ENCODE assay signal across 11 cellular contexts in the genomic region with DNA sequence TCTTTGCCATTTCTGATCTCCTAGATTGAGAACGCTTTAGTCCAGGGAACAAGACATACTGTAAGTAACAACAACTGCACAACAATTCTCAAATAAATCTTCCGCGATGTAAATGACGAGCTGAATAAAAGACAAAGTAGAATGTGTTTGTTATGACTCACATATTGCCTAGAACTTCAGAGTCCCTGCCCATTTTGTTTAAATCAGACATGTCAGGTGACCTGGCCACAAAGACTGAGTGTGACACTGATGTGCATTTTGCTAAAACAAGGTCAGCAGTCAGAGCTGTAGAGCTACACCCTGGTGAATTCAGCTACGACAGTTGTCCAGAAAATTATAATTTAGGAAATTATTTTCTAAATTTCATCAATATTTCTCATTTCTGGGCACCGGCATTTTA.
DNase-seq lines count a peak whose midpoint lies in the region; ATAC-seq and TF ChIP-seq lines count a peak whose summit lies in the region.
"Had no signal": no experiment of that assay in that cellular context is flagged by ENCODE, and none has a peak within 500 bp of the region (broad histone marks: within the 10 kb centered on the region; RNA-seq: fewer than 3 reads in every experiment).

No MANE protein-coding gene starts in this region.

- TF ChIP-seq EP300 in transverse colon (IDR thresholded peaks at IDR 0.05; ENCODE audit: low read depth) = no peak

- no peak overlapping the region for H3K9ac ChIP-seq in fibroblast of lung (ENCODE audit: insufficient read depth, low read length)
- H3K9ac ChIP-seq: BLaER1 had no signal

- H2AFZ ChIP-seq in fibroblast of lung (ENCODE audit: low read length) = peak overlapping the region; percentile 3

- no peaks in the 10 kb centered on the region for H3K27me3 ChIP-seq in fibroblast of lung (ENCODE audit: control insufficient read depth, insufficient read depth, low read length)
- H3K27me3 ChIP-seq in transverse colon = no peaks in the 10 kb centered on the region
- H3K27me3 ChIP-seq: BLaER1 had no signal

- H3K4me3 ChIP-seq in fibroblast of lung (replicated peaks in 1 of 4; ENCODE audit: control extremely low read depth in 1 of 4, insufficient read depth in 1 of 4, low read depth in 3 of 4, low read length in 4 of 4) (no peak overlapping the region), transverse colon (no peak overlapping the region), coronary artery (no peak overlapping the region)
- H3K4me3 ChIP-seq: BLaER1, thoracic aorta had no signal

- H3K4me1 ChIP-seq in fibroblast of lung (ENCODE audit: control insufficient read depth, extremely low read depth, insufficient read depth, low read length) = peaks cover 6% of the 10 kb centered on the region
- peaks cover 15 to 39% (median 26%) of the 10 kb centered on the region in 4 donors for H3K4me1 ChIP-seq in transverse colon

- H3K36me3 ChIP-seq in fibroblast of lung (ENCODE audit: control insufficient read depth, insufficient read depth, low read length) (no peaks in the 10 kb centered on the region), transverse colon (no peaks in the 10 kb centered on the region)
- H3K36me3 ChIP-seq: BLaER1, thoracic aorta had no signal

- DNase-seq in activated gamma-delta T cell treated with Interleukin-2 at 50 U/mL for 16 hours (peak; percentile 58), activated gamma-delta T cell (lab: John Stamatoyannopoulos, UW) (no peak), T-helper 9 cell (peak; percentile 23), fibroblast of lung (ENCODE audit: low read depth in 2 of 2) (peak; percentile 54 to 74), transverse colon (peak; percentile 14), SKM-1 treated with dmso at 0.1 percent for 144 hours (lab: John Stamatoyannopoulos, UW; ENCODE audit: unreplicated experiment) (no peak), coronary artery (ENCODE audit: low spot score) (no peak)
- DNase-seq: occipital lobe had no signal

- H3K4me2 ChIP-seq in fibroblast of lung (ENCODE audit: extremely low read depth, insufficient read depth, low read length) = peak overlapping the region; percentile 27
- H3K4me2 ChIP-seq: BLaER1 had no signal

- TF ChIP-seq POLR2A in transverse colon (IDR thresholded peaks at IDR 0.05) = no peak

- no peaks in the 10 kb centered on the region for H3K79me2 ChIP-seq in fibroblast of lung (ENCODE audit: control insufficient read depth, insufficient read depth, low read length)

- 64 to 68% methylated on average over 6 of the region's 6 CpGs for WGBS in transverse colon (ENCODE audit: low coverage in 1 of 2), 2 donors

- in situ Hi-C loops in transverse colon (cut with MboI; ENCODE audit: low pct_ligation_motif_present in 1 of 4, low pct_unique_long_range_greater_than_20kb in 1 of 4, low sequenced_read_pairs in 3 of 4) = loop anchor here in 1 of 4 donors (10.0 kb wide), 1 partner anchor 156 kb away; a partner anchor contains a TSS

- H4K20me1 ChIP-seq in fibroblast of lung (ENCODE audit: control insufficient read depth, extremely low read depth, insufficient read depth, low read length) = no peaks in the 10 kb centered on the region
- H4K20me1 ChIP-seq: BLaER1 had no signal

- no peak for ATAC-seq in GM21723 (IDR thresholded peaks at IDR 0.05; ENCODE audit: unreplicated experiment)

- H3K27ac ChIP-seq in fibroblast of lung (ENCODE audit: insufficient read depth, low read length) (no peak overlapping the region), transverse colon (peak overlapping the region; percentile 0 to 26 (median 10)), coronary artery (no peak overlapping the region)
- H3K27ac ChIP-seq: BLaER1, thoracic aorta had no signal

- TF ChIP-seq CTCF in fibroblast of lung (conservative IDR thresholded peaks at IDR 0.05 in 1 of 2, IDR thresholded peaks at IDR 0.05 in 1 of 2; ENCODE audit: low read depth in 1 of 2, low read length in 2 of 2) = no peak
- TF ChIP-seq CTCF in transverse colon (IDR thresholded peaks at IDR 0.05) = no peak
- TF ChIP-seq CTCF in coronary artery (IDR thresholded peaks at IDR 0.05) = no peak

- H3K9me3 ChIP-seq in fibroblast of lung (ENCODE audit: control insufficient read depth, insufficient read depth, low read depth, low read length) = no peaks in the 10 kb centered on the region
- no peaks in the 10 kb centered on the region for H3K9me3 ChIP-seq in transverse colon
- H3K9me3 ChIP-seq: thoracic aorta had no signal

- intact Hi-C loops in transverse colon (cut with DNase I; ENCODE audit: low total_unique reads) = no loop called here

Comparison
In these comparisons a context has a peak if more than half of its experiments do, and no peak if none do; other contexts are left out.
1. DNase-seq: peak in activated gamma-delta T cell treated with Interleukin-2 at 50 U/mL for 16 hours (single experiment), T-helper 9 cell (single experiment), fibroblast of lung (2 of 2) and transverse colon (single experiment); none in activated gamma-delta T cell (single experiment), SKM-1 treated with dmso at 0.1 percent for 144 hours (single experiment) and coronary artery (single experiment).
2. H3K27ac ChIP-seq: peak in transverse colon (4 of 4); none in fibroblast of lung (single experiment) and coronary artery (0 of 2).